ENCODE assay signal across 11 cellular contexts in genomic region chr1:236416165-236416564, GRCh38. TPM values are rescaled to one million over a fixed set of nuclear protein-coding genes. Genes with fewer than 3 reads are reported as not detected.
DNase-seq lines count a peak whose midpoint lies in the region; ATAC-seq and TF ChIP-seq lines count a peak whose summit lies in the region.
"Had no signal": no experiment of that assay in that cellular context is flagged by ENCODE, and none has a peak within 500 bp of the region (broad histone marks: within the 10 kb centered on the region; RNA-seq: fewer than 3 reads in every experiment).

No MANE protein-coding gene starts in this region.

- CTCF ChIA-PET in CD8-positive, alpha-beta memory T cell (lab: Charles Lee): interaction anchor here (2.7 kb wide), 1 partner anchor 21 kb away, joined by 11 read pairs; the partner anchor contains the start of gene EDARADD

- POLR2A ChIA-PET in CD8-positive, alpha-beta memory T cell (lab: Charles Lee): interaction anchor here (0.6 to 1.9 kb wide), 4 partner anchors 9 to 102 kb away, joined by 4 to 16 read pairs (median 8); partner anchors contain the start of gene EDARADD

- peak; percentile 44 for ATAC-seq in mucosa of descending colon

- peak overlapping the region; percentile 96 to 100 (median 99) for H3K27ac Mint-ChIP-seq in CD8-positive, alpha-beta memory T cell
- H3K27ac Mint-ChIP-seq: HFFc6 had no signal

- intact Hi-C loops in mucosa of descending colon (cut with DNase I, micrococcal nuclease): no loop called here

- H3K9me3 Mint-ChIP-seq in CD8-positive, alpha-beta memory T cell: no peaks in the 10 kb centered on the region

- H3K4me3 Mint-ChIP-seq in CD8-positive, alpha-beta memory T cell: peak overlapping the region; percentile 66 to 89 (median 84)
- H3K4me3 Mint-ChIP-seq: HFFc6 had no signal

- peak overlapping the region; percentile 93 for H3K27ac ChIP-seq in CD8-positive, alpha-beta memory T cell (ENCODE audit: low read depth, low read length)
- H3K27ac ChIP-seq: SJCRH30 had no signal

- peaks cover 33 to 45% (median 33%) of the 10 kb centered on the region in 3 donors for H3K4me1 Mint-ChIP-seq in CD8-positive, alpha-beta memory T cell

- no peaks in the 10 kb centered on the region for H3K27me3 Mint-ChIP-seq in CD8-positive, alpha-beta memory T cell

- H3K4me1 ChIP-seq in CD8-positive, alpha-beta memory T cell (ENCODE audit: insufficient read depth, low read length): peaks cover 20% of the 10 kb centered on the region
- no peaks in the 10 kb centered on the region for H3K4me1 ChIP-seq in mucosa of descending colon (ENCODE audit: low read depth)

- H3K36me3 ChIP-seq in CD8-positive, alpha-beta memory T cell (ENCODE audit: insufficient read depth, low read length): no peaks in the 10 kb centered on the region
- no peaks in the 10 kb centered on the region for H3K36me3 ChIP-seq in mucosa of descending colon (ENCODE audit: low read depth)
- H3K36me3 ChIP-seq: SJCRH30 had no signal

- H3K9me3 ChIP-seq in CD8-positive, alpha-beta memory T cell (ENCODE audit: low read length): no peaks in the 10 kb centered on the region
- H3K9me3 ChIP-seq in mucosa of descending colon: no peaks in the 10 kb centered on the region
- H3K9me3 ChIP-seq: SJCRH30 had no signal

- DNase-seq in CD8-positive, alpha-beta memory T cell: peak; percentile 31 to 85 (median 43)
- DNase-seq in NAMALWA (ENCODE audit: low spot score): peak; percentile 10
- DNase-seq in activated effector memory CD4-positive, alpha-beta T cell treated with Interleukin-2 at 50 U/mL for 16 hours: peak; percentile 11
- no peak for DNase-seq in mucosa of descending colon
- DNase-seq in ecto neural progenitor cell (ENCODE audit: low spot score): no peak
- no peak for DNase-seq in foreskin melanocyte
- no peak for DNase-seq in Kasumi-1 (lab: John Stamatoyannopoulos, UW)
- DNase-seq: cerebellar nuclear complex, HFFc6, NCI-H526, SJCRH30 had no signal

- H3K36me3 Mint-ChIP-seq in CD8-positive, alpha-beta memory T cell: peaks cover 0 to 10% (median 10%) of the 10 kb centered on the region in 3 donors

- H3K4me3 ChIP-seq in CD8-positive, alpha-beta memory T cell (ENCODE audit: low read length): peak overlapping the region; percentile 54
- no peak overlapping the region for H3K4me3 ChIP-seq in mucosa of descending colon
- H3K4me3 ChIP-seq: SJCRH30 had no signal

- no peak for TF ChIP-seq CTCF in mucosa of descending colon (IDR thresholded peaks at IDR 0.05)

- H3K27me3 ChIP-seq in CD8-positive, alpha-beta memory T cell (ENCODE audit: insufficient read depth, low read length, poor library complexity, severe bottlenecking): no peaks in the 10 kb centered on the region
- H3K27me3 ChIP-seq: SJCRH30 had no signal

RNA-seq across cellular contexts. Expression of gene EDARADD, which starts 22.1 kb away (rescaled TPM):
- total RNA-seq in CD8-positive, alpha-beta memory T cell: 10 to 100 TPM; 23.3 to 24.6 TPM
- 16.2 TPM for polyA plus RNA-seq in CD8-positive, alpha-beta memory T cell
- under 1 TPM in 2 of 3 donors, not detected in 1; 0.16 to 0.48 TPM for total RNA-seq in mucosa of descending colon

Comparison
In these comparisons a context has a peak if more than half of its experiments do, and no peak if none do; other contexts are left out.
1. DNase-seq: peak in CD8-positive, alpha-beta memory T cell (5 of 5), NAMALWA (single experiment) and activated effector memory CD4-positive, alpha-beta T cell treated with Interleukin-2 at 50 U/mL for 16 hours (single experiment); none in mucosa of descending colon (0 of 3), ecto neural progenitor cell (single experiment), foreskin melanocyte (single experiment) and Kasumi-1 (0 of 2).
2. RNA of gene EDARADD, which starts 22.1 kb away (total RNA-seq): 23.3 to 24.6 TPM in CD8-positive, alpha-beta memory T cell; 0.16 to 0.48 TPM in mucosa of descending colon; every median in the first group is over 10 times any median in the second.